ENCODE assay signal across 8 cellular contexts in the genomic region with DNA sequence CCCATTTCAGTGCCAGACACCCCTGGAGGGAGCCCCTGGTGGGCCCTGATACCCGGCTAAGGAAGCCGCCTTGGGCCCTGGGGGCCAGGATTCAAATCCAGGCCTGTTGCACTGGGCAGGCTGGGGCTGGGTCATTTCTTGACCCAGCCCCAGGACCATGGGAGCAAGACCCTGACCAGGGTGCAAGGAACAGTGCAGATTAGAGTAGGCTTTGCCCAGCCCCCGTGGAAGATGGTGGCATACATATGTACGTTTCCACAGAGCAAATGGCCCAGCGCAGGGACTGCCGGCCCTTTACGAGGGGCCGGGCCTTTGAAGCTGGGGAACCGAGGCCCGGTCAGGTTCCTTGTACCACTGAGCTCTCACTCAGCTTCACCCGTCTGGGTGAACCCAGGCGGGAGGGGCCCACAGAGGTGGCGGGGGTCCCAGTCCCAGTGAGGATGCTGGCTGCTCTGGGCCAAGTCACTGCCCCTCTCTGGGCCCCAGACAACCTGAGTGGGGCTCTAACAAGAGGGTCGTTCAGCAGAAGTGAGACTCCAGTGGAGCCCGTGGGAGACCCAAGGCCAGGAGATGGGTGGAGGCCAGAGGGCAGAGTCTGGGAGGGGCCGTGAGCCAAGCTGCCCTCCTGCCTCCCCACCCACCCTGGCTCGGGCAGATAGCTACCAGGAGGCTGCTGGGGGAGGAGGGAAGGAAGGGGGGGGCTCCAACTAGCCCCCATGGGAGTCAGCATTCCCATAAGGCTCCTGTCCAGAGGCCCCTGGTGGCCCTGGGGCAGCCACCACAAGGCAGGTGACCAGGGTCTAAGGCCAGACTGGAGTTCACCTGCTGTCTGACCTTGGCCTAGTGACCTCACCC. TPM values are rescaled to one million over a fixed set of nuclear protein-coding genes. Genes with fewer than 3 reads are reported as not detected.
A peak's percentile ranks its signal among the peaks of the same experiment; 100 is the strongest.
DNase-seq lines count a peak whose midpoint lies in the region; ATAC-seq and TF ChIP-seq lines count a peak whose summit lies in the region.

No MANE protein-coding gene starts in this region.

- H3K36me3 ChIP-seq in liver (ENCODE audit: control insufficient read depth in 4 of 4, insufficient read depth in 3 of 4, low read depth in 1 of 4, low read length in 3 of 4) (peaks cover 0 to 13% (median 2%) of the 10 kb centered on the region in 4 donors), thoracic aorta (peaks cover 27% of the 10 kb centered on the region)

- no peaks in the 10 kb centered on the region for H3K9me3 Mint-ChIP-seq in activated CD4-positive, alpha-beta T cell treated with anti-CD3 and anti-CD28 coated beads, Interleukin-2, amount 10 ng/mL, durations not matched to agents 7 days and 5 days

- POLR2A ChIA-PET in activated CD4-positive, alpha-beta T cell treated with anti-CD3 and anti-CD28 coated beads, Interleukin-2, amount 10 ng/mL, durations not matched to agents 7 days and 5 days (lab: Charles Lee): no interaction called here

- in situ Hi-C loops in astrocyte of the spinal cord (cut with HindIII; ENCODE audit: low sequenced_read_pairs): no loop called here

- peak overlapping the region; percentile 83 for H3K4me3 Mint-ChIP-seq in activated CD4-positive, alpha-beta T cell treated with anti-CD3 and anti-CD28 coated beads, Interleukin-2, amount 10 ng/mL, durations not matched to agents 7 days and 5 days

- H3K27ac ChIP-seq in liver (ENCODE audit: low read depth in 1 of 2, low read length in 2 of 2): peak overlapping the region; percentile 95 to 99
- H3K27ac ChIP-seq in thoracic aorta: peak overlapping the region; percentile 89 to 93

- H3K9me3 ChIP-seq in liver (ENCODE audit: control insufficient read depth in 4 of 4, low read length in 3 of 4) (no peaks in the 10 kb centered on the region), thoracic aorta (no peaks in the 10 kb centered on the region)

- H3K4me3 ChIP-seq in astrocyte of the spinal cord (ENCODE audit: low read depth, low read length): peak overlapping the region; percentile 93
- peak overlapping the region in 2 of 3 donors; percentile 81 to 91 for H3K4me3 ChIP-seq in liver (ENCODE audit: low read depth in 1 of 3, low read length in 3 of 3)
- peak overlapping the region; percentile 96 for H3K4me3 ChIP-seq in thoracic aorta

- no peak for DNase-seq in activated CD4-positive, alpha-beta T cell treated with anti-CD3 and anti-CD28 coated beads, Interleukin-2, amount 10 ng/mL, durations not matched to agents 7 days and 5 days
- DNase-seq in activated CD4-positive, alpha-beta T cell treated with anti-CD3 and anti-CD28 coated beads, Interleukin-2, amount 50 U/mL, for 48 hours: no peak
- DNase-seq in astrocyte of the spinal cord (ENCODE audit: low read depth, low spot score) (no peak), thoracic aorta (ENCODE audit: low spot score) (no peak), SHP77 treated with DMSO at 0.1 percent for 48 hours (lab: John Stamatoyannopoulos, UW) (no peak), SW480 (ENCODE audit: low spot score) (no peak), epidermal melanocyte (ENCODE audit: insufficient read length, low spot score) (no peak)

- peak overlapping the region; percentile 31 for H3K27ac Mint-ChIP-seq in activated CD4-positive, alpha-beta T cell treated with anti-CD3 and anti-CD28 coated beads, Interleukin-2, amount 10 ng/mL, durations not matched to agents 7 days and 5 days

- H3K27me3 ChIP-seq in liver (ENCODE audit: control insufficient read depth in 4 of 4, insufficient read depth in 4 of 4, low read length in 3 of 4) (no peaks in the 10 kb centered on the region), thoracic aorta (replicated peaks; ENCODE audit: insufficient read depth) (no peaks in the 10 kb centered on the region)

- H3K4me1 ChIP-seq in liver (ENCODE audit: control insufficient read depth in 4 of 4, insufficient read depth in 4 of 4, low read length in 3 of 4) (peaks cover 39 to 77% (median 74%) of the 10 kb centered on the region in 4 donors), thoracic aorta (ENCODE audit: control insufficient read depth in 1 of 2, low read depth in 2 of 2) (peaks cover 28 to 72% of the 10 kb centered on the region in 2 donors)

- no peak for ATAC-seq in thoracic aorta (ENCODE audit: insufficient number of reproducible peaks, low FRiP score, low read depth)

- TF ChIP-seq RAD21 in liver (IDR thresholded peaks at IDR 0.05): no peak

- CTCF ChIA-PET in activated CD4-positive, alpha-beta T cell treated with anti-CD3 and anti-CD28 coated beads, Interleukin-2, amount 10 ng/mL, durations not matched to agents 7 days and 5 days (lab: Charles Lee): interaction anchor here (0.6 to 1.7 kb wide), 4 partner anchors 16 to 1259 kb away, joined by 3 to 5 read pairs (median 4); no protein-coding TSS in a partner anchor

- peak overlapping the region in 1 of 2 donors; percentile 99 for H3K9ac ChIP-seq in liver (ENCODE audit: low read depth in 1 of 2, low read length in 2 of 2)

- no peaks in the 10 kb centered on the region for H3K27me3 Mint-ChIP-seq in activated CD4-positive, alpha-beta T cell treated with anti-CD3 and anti-CD28 coated beads, Interleukin-2, amount 10 ng/mL, durations not matched to agents 7 days and 5 days

- TF ChIP-seq CTCF in astrocyte of the spinal cord (IDR thresholded peaks at IDR 0.05; ENCODE audit: low read depth, low read length) (no peak), liver (IDR thresholded peaks at IDR 0.05; ENCODE audit: low read depth, low read length, missing input control) (no peak), thoracic aorta (IDR thresholded peaks at IDR 0.05) (no peak)

- WGBS in liver: 64% methylated on average over 17 of the region's 17 CpGs

- H3K36me3 Mint-ChIP-seq in activated CD4-positive, alpha-beta T cell treated with anti-CD3 and anti-CD28 coated beads, Interleukin-2, amount 10 ng/mL, durations not matched to agents 7 days and 5 days (ENCODE audit: low read depth): peaks cover 10% of the 10 kb centered on the region

- peaks cover 42% of the 10 kb centered on the region for H3K4me1 Mint-ChIP-seq in activated CD4-positive, alpha-beta T cell treated with anti-CD3 and anti-CD28 coated beads, Interleukin-2, amount 10 ng/mL, durations not matched to agents 7 days and 5 days

TF ChIP-seq in liver, 16 proteins besides CTCF, POLR2A, EP300 and RAD21 (continues in another document):
- TF ChIP-seq FOXA1 (IDR thresholded peaks at IDR 0.05) (no peak), TAF1 (conservative IDR thresholded peaks at IDR 0.05) (no peak), JUND (IDR thresholded peaks at IDR 0.05) (no peak), HNF4G (IDR thresholded peaks at IDR 0.05) (no peak), SP1 (IDR thresholded peaks at IDR 0.05) (no peak), RXRA (IDR thresholded peaks at IDR 0.05) (peak; percentile 55 to 58), FOXA2 (IDR thresholded peaks at IDR 0.05) (no peak), NR2F2 (IDR thresholded peaks at IDR 0.05) (peak; percentile 53)
- TF ChIP-seq, protein P1, sequence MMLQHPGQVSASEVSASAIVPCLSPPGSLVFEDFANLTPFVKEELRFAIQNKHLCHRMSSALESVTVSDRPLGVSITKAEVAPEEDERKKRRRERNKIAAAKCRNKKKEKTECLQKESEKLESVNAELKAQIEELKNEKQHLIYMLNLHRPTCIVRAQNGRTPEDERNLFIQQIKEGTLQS (IDR thresholded peaks at IDR 0.05): no peak
- TF ChIP-seq, protein P2, sequence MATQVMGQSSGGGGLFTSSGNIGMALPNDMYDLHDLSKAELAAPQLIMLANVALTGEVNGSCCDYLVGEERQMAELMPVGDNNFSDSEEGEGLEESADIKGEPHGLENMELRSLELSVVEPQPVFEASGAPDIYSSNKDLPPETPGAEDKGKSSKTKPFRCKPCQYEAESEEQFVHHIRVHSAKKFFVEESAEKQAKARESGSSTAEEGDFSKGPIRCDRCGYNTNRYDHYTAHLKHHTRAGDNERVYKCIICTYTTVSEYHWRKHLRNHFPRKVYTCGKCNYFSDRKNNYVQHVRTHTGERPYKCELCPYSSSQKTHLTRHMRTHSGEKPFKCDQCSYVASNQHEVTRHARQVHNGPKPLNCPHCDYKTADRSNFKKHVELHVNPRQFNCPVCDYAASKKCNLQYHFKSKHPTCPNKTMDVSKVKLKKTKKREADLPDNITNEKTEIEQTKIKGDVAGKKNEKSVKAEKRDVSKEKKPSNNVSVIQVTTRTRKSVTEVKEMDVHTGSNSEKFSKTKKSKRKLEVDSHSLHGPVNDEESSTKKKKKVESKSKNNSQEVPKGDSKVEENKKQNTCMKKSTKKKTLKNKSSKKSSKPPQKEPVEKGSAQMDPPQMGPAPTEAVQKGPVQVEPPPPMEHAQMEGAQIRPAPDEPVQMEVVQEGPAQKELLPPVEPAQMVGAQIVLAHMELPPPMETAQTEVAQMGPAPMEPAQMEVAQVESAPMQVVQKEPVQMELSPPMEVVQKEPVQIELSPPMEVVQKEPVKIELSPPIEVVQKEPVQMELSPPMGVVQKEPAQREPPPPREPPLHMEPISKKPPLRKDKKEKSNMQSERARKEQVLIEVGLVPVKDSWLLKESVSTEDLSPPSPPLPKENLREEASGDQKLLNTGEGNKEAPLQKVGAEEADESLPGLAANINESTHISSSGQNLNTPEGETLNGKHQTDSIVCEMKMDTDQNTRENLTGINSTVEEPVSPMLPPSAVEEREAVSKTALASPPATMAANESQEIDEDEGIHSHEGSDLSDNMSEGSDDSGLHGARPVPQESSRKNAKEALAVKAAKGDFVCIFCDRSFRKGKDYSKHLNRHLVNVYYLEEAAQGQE (IDR thresholded peaks at IDR 0.05): no peak
- TF ChIP-seq, protein P3, sequence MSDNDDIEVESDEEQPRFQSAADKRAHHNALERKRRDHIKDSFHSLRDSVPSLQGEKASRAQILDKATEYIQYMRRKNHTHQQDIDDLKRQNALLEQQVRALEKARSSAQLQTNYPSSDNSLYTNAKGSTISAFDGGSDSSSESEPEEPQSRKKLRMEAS (IDR thresholded peaks at IDR 0.05): no peak

RNA-seq across cellular contexts. Expression of a gene that starts 2.7 kb away (rescaled TPM):
- total RNA-seq in activated CD4-positive, alpha-beta T cell treated with anti-CD3 and anti-CD28 coated beads, Interleukin-2, amount 10 ng/mL, durations not matched to agents 7 days and 5 days: 100 to 1,000 TPM; 198 to 228 TPM
- total RNA-seq in liver: 100 to 1,000 TPM in 1 of 2 donors, 10 to 100 TPM in 1; 49.5 to 105 TPM
- polyA plus RNA-seq in liver: 10 to 100 TPM; 24.7 to 43.3 TPM
- total RNA-seq in thoracic aorta: 10 to 100 TPM; 69.7 to 96.3 TPM

RNA-seq across cellular contexts. Expression of a gene that starts 32.8 kb away (rescaled TPM):
- 10 to 100 TPM; 61.3 to 66.3 TPM for total RNA-seq in activated CD4-positive, alpha-beta T cell treated with anti-CD3 and anti-CD28 coated beads, Interleukin-2, amount 10 ng/mL, durations not matched to agents 7 days and 5 days
- total RNA-seq in liver (10 to 100 TPM; 19.5 to 20.9 TPM), thoracic aorta (100 to 1,000 TPM in 1 of 2 donors, 10 to 100 TPM in 1; 43.2 to 107 TPM)
- polyA plus RNA-seq in liver: 10 to 100 TPM in 1 of 2 donors, 1 to 10 TPM in 1; 7.4 to 25.1 TPM

RNA-seq across cellular contexts. Expression of a gene that starts 47.8 kb away (rescaled TPM):
- 100 to 1,000 TPM; 217 to 239 TPM for total RNA-seq in activated CD4-positive, alpha-beta T cell treated with anti-CD3 and anti-CD28 coated beads, Interleukin-2, amount 10 ng/mL, durations not matched to agents 7 days and 5 days
- total RNA-seq in liver (1 to 10 TPM; 7.9 to 8.7 TPM), thoracic aorta (10 to 100 TPM; 37.8 to 50.9 TPM)
- 1 to 10 TPM; 3.4 to 5.2 TPM for polyA plus RNA-seq in liver

RNA-seq across cellular contexts. Expression of a gene that starts 48.4 kb away (rescaled TPM):
- 1 to 10 TPM; 7.5 to 9.9 TPM for total RNA-seq in activated CD4-positive, alpha-beta T cell treated with anti-CD3 and anti-CD28 coated beads, Interleukin-2, amount 10 ng/mL, durations not matched to agents 7 days and 5 days
- total RNA-seq in liver (1 to 10 TPM; 1.2 TPM), thoracic aorta (1 to 10 TPM; 3.1 to 6.1 TPM)
- polyA plus RNA-seq in liver: 1 to 10 TPM; 1.3 to 1.4 TPM

Comparison
In these comparisons a context has a peak if more than half of its experiments do, and no peak if none do; other contexts are left out.
1. RNA of a gene that starts 47.8 kb away (total RNA-seq): 217 to 239 TPM in activated CD4-positive, alpha-beta T cell treated with anti-CD3 and anti-CD28 coated beads, Interleukin-2, amount 10 ng/mL, durations not matched to agents 7 days and 5 days; 37.8 to 50.9 TPM in thoracic aorta and 7.9 to 8.7 TPM in liver; every median in the first group is over 4 times any median in the second.
2. Peak in every context shown above with its lines, with median percentiles within 50 percentile points of each other: H3K4me3 ChIP-seq.